In the genomic region with DNA sequence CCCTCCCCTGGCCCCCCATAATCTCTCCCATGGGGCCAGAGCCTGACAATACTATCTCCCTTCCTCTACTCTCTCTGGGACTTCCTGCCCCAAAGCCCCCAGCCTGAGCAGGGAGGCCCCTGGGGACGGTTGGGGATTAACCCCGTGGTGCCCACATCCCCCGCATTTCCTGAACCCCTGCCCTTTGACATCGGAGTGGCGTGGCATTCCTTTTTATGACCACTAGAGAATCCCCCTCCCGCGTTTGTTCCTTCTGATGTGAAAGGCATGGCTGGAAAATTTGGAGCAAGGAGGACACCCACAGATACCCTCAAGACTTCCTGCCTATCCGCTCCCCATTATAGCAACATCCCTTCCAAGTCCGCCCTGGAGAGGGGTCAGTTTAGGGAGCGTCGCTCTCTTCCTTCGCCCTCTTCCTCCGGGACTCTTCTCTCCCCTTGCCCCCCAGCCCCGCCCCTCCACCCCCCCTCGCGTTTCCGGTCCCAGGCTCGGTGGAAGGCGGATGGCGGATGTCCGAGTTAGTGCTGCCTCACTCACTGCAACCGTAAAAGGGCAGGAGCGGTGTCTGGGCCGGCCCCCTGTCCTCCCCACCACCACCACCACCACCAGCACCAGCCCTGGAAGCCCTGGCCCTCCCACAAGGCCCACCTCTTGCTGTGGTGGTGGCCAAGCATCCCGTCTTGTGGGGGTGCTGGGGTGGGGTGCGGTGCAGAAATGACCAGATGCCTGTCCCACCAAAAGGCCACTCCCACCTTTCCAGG, we compare ENCODE assay signal across 1 cellular context.
A peak's percentile ranks its signal among the peaks of the same experiment; 100 is the strongest.
TF ChIP-seq lines count a peak whose summit lies in the region.

No MANE protein-coding gene starts in this region.

TF ChIP-seq in K562, 482 proteins besides CTCF, POLR2A, EP300 and RAD21 (continued from another document and continues in another):
- TF ChIP-seq, protein P1, sequence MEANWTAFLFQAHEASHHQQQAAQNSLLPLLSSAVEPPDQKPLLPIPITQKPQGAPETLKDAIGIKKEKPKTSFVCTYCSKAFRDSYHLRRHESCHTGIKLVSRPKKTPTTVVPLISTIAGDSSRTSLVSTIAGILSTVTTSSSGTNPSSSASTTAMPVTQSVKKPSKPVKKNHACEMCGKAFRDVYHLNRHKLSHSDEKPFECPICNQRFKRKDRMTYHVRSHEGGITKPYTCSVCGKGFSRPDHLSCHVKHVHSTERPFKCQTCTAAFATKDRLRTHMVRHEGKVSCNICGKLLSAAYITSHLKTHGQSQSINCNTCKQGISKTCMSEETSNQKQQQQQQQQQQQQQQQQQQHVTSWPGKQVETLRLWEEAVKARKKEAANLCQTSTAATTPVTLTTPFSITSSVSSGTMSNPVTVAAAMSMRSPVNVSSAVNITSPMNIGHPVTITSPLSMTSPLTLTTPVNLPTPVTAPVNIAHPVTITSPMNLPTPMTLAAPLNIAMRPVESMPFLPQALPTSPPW (CRISPR knock-in tag; IDR thresholded peaks at IDR 0.05): peak; percentile 100
- TF ChIP-seq SMAD4 (CRISPR knock-in tag; conservative IDR thresholded peaks at IDR 0.05) (no peak; the same call in 1 of the 2 replicates), LEF1 (IDR thresholded peaks at IDR 0.05) (peak; percentile 54; the same call in 1 of the 2 replicates), HEY1 (CRISPR knock-in tag; IDR thresholded peaks at IDR 0.05; ENCODE audit: borderline replicate concordance) (no peak), NR2C1 (IDR thresholded peaks at IDR 0.05) (peak; percentile 88), NR2C1 (tag; IDR thresholded peaks at IDR 0.05) (peak; percentile 84), ZNF695 (CRISPR knock-in tag; IDR thresholded peaks at IDR 0.05) (no peak), MYNN (IDR thresholded peaks at IDR 0.05) (no peak; the same call in 1 of the 2 replicates), MYNN (CRISPR knock-in tag; IDR thresholded peaks at IDR 0.05) (no peak), RBM17 (IDR thresholded peaks at IDR 0.05; ENCODE audit: borderline replicate concordance, low read depth, low read length) (no peak), CBFA2T2 (conservative IDR thresholded peaks at IDR 0.05) (no peak), CHD4 (IDR thresholded peaks at IDR 0.05; ENCODE audit: insufficient read depth, insufficient replicate concordance, low read depth, low read length, poor library complexity, severe bottlenecking) (no peak), RBM34 (IDR thresholded peaks at IDR 0.05; ENCODE audit: borderline replicate concordance, insufficient read depth, low read length) (no peak), ZFP1 (CRISPR knock-in tag; IDR thresholded peaks at IDR 0.05) (no peak), GTF2A2 (tag; IDR thresholded peaks at IDR 0.05) (no peak), NBN (IDR thresholded peaks at IDR 0.05; ENCODE audit: low read depth) (no peak), ZNF197 (CRISPR knock-in tag; IDR thresholded peaks at IDR 0.05; ENCODE audit: low read depth) (no peak), ETS2 (tag; IDR thresholded peaks at IDR 0.05; ENCODE audit: borderline replicate concordance, poor library complexity, severe bottlenecking) (no peak), ZNF239 (CRISPR knock-in tag; IDR thresholded peaks at IDR 0.05) (no peak), ZNF766 (CRISPR knock-in tag; conservative IDR thresholded peaks at IDR 0.05) (no peak), DPF2 (IDR thresholded peaks at IDR 0.05) (no peak), CCNT2 (IDR thresholded peaks at IDR 0.05; ENCODE audit: borderline replicate concordance, extremely low read depth, insufficient read length, low read depth, low read length) (no peak), RBM14 (IDR thresholded peaks at IDR 0.05; ENCODE audit: borderline replicate concordance, insufficient read depth, low read depth, low read length) (no peak), CCAR2 (IDR thresholded peaks at IDR 0.05; ENCODE audit: low read depth, low read length) (no peak), POLR2H (tag; IDR thresholded peaks at IDR 0.05; ENCODE audit: low read depth) (peak; percentile 58), NFIC (IDR thresholded peaks at IDR 0.05) (peak; percentile 22; the same call in 1 of the 2 replicates), ZNF311 (CRISPR knock-in tag; IDR thresholded peaks at IDR 0.05) (no peak), TAF15 (IDR thresholded peaks at IDR 0.05; ENCODE audit: low read depth, low read length) (no peak), STAT5B (CRISPR knock-in tag; IDR thresholded peaks at IDR 0.05) (no peak)
- TF ChIP-seq, protein P2, sequence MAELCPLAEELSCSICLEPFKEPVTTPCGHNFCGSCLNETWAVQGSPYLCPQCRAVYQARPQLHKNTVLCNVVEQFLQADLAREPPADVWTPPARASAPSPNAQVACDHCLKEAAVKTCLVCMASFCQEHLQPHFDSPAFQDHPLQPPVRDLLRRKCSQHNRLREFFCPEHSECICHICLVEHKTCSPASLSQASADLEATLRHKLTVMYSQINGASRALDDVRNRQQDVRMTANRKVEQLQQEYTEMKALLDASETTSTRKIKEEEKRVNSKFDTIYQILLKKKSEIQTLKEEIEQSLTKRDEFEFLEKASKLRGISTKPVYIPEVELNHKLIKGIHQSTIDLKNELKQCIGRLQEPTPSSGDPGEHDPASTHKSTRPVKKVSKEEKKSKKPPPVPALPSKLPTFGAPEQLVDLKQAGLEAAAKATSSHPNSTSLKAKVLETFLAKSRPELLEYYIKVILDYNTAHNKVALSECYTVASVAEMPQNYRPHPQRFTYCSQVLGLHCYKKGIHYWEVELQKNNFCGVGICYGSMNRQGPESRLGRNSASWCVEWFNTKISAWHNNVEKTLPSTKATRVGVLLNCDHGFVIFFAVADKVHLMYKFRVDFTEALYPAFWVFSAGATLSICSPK (IDR thresholded peaks at IDR 0.05; ENCODE audit: borderline replicate concordance): peak; percentile 47; the same call in 1 of the 2 replicates
- TF ChIP-seq, protein P3, sequence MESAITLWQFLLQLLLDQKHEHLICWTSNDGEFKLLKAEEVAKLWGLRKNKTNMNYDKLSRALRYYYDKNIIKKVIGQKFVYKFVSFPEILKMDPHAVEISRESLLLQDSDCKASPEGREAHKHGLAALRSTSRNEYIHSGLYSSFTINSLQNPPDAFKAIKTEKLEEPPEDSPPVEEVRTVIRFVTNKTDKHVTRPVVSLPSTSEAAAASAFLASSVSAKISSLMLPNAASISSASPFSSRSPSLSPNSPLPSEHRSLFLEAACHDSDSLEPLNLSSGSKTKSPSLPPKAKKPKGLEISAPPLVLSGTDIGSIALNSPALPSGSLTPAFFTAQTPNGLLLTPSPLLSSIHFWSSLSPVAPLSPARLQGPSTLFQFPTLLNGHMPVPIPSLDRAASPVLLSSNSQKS (CRISPR knock-in tag; IDR thresholded peaks at IDR 0.05): no peak
- TF ChIP-seq, protein P4, sequence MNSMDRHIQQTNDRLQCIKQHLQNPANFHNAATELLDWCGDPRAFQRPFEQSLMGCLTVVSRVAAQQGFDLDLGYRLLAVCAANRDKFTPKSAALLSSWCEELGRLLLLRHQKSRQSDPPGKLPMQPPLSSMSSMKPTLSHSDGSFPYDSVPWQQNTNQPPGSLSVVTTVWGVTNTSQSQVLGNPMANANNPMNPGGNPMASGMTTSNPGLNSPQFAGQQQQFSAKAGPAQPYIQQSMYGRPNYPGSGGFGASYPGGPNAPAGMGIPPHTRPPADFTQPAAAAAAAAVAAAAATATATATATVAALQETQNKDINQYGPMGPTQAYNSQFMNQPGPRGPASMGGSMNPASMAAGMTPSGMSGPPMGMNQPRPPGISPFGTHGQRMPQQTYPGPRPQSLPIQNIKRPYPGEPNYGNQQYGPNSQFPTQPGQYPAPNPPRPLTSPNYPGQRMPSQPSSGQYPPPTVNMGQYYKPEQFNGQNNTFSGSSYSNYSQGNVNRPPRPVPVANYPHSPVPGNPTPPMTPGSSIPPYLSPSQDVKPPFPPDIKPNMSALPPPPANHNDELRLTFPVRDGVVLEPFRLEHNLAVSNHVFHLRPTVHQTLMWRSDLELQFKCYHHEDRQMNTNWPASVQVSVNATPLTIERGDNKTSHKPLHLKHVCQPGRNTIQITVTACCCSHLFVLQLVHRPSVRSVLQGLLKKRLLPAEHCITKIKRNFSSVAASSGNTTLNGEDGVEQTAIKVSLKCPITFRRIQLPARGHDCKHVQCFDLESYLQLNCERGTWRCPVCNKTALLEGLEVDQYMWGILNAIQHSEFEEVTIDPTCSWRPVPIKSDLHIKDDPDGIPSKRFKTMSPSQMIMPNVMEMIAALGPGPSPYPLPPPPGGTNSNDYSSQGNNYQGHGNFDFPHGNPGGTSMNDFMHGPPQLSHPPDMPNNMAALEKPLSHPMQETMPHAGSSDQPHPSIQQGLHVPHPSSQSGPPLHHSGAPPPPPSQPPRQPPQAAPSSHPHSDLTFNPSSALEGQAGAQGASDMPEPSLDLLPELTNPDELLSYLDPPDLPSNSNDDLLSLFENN (IDR thresholded peaks at IDR 0.05; ENCODE audit: low read depth in 2 of 2, low read length in 2 of 2): no peak
- TF ChIP-seq, protein P5, sequence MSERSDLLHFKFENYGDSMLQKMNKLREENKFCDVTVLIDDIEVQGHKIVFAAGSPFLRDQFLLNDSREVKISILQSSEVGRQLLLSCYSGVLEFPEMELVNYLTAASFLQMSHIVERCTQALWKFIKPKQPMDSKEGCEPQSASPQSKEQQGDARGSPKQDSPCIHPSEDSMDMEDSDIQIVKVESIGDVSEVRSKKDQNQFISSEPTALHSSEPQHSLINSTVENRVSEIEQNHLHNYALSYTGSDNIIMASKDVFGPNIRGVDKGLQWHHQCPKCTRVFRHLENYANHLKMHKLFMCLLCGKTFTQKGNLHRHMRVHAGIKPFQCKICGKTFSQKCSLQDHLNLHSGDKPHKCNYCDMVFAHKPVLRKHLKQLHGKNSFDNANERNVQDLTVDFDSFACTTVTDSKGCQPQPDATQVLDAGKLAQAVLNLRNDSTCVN (CRISPR knock-in tag; IDR thresholded peaks at IDR 0.05): no peak
- TF ChIP-seq, protein P6, sequence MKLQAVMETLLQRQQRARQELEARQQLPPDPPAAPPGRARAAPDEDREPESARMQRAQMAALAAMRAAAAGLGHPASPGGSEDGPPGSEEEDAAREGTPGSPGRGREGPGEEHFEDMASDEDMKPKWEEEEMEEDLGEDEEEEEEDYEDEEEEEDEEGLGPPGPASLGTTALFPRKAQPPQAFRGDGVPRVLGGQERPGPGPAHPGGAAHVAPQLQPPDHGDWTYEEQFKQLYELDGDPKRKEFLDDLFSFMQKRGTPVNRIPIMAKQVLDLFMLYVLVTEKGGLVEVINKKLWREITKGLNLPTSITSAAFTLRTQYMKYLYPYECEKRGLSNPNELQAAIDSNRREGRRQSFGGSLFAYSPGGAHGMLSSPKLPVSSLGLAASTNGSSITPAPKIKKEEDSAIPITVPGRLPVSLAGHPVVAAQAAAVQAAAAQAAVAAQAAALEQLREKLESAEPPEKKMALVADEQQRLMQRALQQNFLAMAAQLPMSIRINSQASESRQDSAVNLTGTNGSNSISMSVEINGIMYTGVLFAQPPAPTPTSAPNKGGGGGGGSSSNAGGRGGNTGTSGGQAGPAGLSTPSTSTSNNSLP (IDR thresholded peaks at IDR 0.05; ENCODE audit: borderline replicate concordance, low read depth, low read length): no peak
- TF ChIP-seq, protein P7, sequence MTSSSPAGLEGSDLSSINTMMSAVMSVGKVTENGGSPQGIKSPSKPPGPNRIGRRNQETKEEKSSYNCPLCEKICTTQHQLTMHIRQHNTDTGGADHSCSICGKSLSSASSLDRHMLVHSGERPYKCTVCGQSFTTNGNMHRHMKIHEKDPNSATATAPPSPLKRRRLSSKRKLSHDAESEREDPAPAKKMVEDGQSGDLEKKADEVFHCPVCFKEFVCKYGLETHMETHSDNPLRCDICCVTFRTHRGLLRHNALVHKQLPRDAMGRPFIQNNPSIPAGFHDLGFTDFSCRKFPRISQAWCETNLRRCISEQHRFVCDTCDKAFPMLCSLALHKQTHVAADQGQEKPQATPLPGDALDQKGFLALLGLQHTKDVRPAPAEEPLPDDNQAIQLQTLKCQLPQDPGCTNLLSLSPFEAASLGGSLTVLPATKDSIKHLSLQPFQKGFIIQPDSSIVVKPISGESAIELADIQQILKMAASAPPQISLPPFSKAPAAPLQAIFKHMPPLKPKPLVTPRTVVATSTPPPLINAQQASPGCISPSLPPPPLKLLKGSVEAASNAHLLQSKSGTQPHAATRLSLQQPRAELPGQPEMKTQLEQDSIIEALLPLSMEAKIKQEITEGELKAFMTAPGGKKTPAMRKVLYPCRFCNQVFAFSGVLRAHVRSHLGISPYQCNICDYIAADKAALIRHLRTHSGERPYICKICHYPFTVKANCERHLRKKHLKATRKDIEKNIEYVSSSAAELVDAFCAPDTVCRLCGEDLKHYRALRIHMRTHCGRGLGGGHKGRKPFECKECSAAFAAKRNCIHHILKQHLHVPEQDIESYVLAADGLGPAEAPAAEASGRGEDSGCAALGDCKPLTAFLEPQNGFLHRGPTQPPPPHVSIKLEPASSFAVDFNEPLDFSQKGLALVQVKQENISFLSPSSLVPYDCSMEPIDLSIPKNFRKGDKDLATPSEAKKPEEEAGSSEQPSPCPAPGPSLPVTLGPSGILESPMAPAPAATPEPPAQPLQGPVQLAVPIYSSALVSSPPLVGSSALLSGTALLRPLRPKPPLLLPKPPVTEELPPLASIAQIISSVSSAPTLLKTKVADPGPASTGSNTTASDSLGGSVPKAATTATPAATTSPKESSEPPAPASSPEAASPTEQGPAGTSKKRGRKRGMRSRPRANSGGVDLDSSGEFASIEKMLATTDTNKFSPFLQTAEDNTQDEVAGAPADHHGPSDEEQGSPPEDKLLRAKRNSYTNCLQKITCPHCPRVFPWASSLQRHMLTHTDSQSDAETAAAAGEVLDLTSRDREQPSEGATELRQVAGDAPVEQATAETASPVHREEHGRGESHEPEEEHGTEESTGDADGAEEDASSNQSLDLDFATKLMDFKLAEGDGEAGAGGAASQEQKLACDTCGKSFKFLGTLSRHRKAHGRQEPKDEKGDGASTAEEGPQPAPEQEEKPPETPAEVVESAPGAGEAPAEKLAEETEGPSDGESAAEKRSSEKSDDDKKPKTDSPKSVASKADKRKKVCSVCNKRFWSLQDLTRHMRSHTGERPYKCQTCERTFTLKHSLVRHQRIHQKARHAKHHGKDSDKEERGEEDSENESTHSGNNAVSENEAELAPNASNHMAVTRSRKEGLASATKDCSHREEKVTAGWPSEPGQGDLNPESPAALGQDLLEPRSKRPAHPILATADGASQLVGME (CRISPR knock-in tag; IDR thresholded peaks at IDR 0.05): no peak
- TF ChIP-seq, protein P8, sequence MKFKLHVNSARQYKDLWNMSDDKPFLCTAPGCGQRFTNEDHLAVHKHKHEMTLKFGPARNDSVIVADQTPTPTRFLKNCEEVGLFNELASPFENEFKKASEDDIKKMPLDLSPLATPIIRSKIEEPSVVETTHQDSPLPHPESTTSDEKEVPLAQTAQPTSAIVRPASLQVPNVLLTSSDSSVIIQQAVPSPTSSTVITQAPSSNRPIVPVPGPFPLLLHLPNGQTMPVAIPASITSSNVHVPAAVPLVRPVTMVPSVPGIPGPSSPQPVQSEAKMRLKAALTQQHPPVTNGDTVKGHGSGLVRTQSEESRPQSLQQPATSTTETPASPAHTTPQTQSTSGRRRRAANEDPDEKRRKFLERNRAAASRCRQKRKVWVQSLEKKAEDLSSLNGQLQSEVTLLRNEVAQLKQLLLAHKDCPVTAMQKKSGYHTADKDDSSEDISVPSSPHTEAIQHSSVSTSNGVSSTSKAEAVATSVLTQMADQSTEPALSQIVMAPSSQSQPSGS (CRISPR knock-in tag; IDR thresholded peaks at IDR 0.05): no peak
- TF ChIP-seq, protein P9, sequence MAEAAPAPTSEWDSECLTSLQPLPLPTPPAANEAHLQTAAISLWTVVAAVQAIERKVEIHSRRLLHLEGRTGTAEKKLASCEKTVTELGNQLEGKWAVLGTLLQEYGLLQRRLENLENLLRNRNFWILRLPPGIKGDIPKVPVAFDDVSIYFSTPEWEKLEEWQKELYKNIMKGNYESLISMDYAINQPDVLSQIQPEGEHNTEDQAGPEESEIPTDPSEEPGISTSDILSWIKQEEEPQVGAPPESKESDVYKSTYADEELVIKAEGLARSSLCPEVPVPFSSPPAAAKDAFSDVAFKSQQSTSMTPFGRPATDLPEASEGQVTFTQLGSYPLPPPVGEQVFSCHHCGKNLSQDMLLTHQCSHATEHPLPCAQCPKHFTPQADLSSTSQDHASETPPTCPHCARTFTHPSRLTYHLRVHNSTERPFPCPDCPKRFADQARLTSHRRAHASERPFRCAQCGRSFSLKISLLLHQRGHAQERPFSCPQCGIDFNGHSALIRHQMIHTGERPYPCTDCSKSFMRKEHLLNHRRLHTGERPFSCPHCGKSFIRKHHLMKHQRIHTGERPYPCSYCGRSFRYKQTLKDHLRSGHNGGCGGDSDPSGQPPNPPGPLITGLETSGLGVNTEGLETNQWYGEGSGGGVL (CRISPR knock-in tag; IDR thresholded peaks at IDR 0.05): no peak
